Comparison of ENCODE assay signal across 21 cellular contexts in the genomic region with DNA sequence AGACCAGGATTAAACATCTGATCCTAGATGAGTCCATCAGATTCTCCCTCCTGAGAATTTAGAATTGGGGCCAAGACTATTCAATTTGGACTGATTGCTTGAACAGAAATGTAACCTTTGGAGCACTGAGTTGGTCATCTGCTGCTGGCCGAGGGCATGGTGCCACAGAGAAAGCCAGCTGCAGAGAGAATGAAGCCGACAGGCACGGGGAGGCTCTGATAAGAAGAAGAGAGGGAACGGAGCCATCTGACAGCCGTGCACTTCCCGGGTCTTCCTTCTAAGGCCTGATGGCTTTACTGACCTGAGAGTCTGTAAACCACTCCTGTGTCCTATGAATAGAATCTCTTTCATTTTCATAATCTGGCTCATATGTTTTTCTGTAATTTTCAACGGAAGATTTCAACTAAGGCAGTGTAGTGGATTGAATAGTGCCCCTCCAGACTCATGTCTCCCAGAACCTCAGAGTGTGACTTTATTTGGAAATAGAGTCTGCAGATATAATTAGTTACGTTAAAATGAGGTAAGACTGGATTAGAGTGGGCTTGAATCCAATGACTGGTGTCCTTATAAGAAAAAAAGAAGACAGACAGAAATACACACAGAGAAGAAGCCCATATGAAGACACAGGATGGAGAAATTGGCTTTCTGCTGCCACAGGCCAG. TPM values are rescaled to one million over a fixed set of nuclear protein-coding genes. Genes with fewer than 3 reads are reported as not detected.
DNase-seq lines count a peak whose midpoint lies in the region; ATAC-seq, FAIRE-seq and TF ChIP-seq lines count a peak whose summit lies in the region.
"Had no signal": no experiment of that assay in that cellular context is flagged by ENCODE, and none has a peak within 500 bp of the region (broad histone marks: within the 10 kb centered on the region; RNA-seq: fewer than 3 reads in every experiment).

No MANE protein-coding gene starts in this region.

- in situ Hi-C loops in HepG2 (cut with HindIII; ENCODE audit: extremely low pct_ligation_motif_present, low pct_unique_long_range_greater_than_20kb) = no loop called here

- H3K9me3 ChIP-seq in liver (ENCODE audit: control insufficient read depth in 4 of 4, low read length in 3 of 4) (no peaks in the 10 kb centered on the region), HepG2 (ENCODE audit: low read length) (no peaks in the 10 kb centered on the region), sigmoid colon (no peaks in the 10 kb centered on the region), breast epithelium (no peaks in the 10 kb centered on the region)
- H3K9me3 ChIP-seq: neutrophil, Peyer's patch, SK-N-SH had no signal

- H3K27me3 ChIP-seq in liver (ENCODE audit: control insufficient read depth in 4 of 4, insufficient read depth in 4 of 4, low read length in 3 of 4) = no peaks in the 10 kb centered on the region
- H3K27me3 ChIP-seq in HepG2 (ENCODE audit: control insufficient read depth in 1 of 2, insufficient read depth in 2 of 2, low read length in 2 of 2) = no peaks in the 10 kb centered on the region
- H3K27me3 ChIP-seq in layer of hippocampus (ENCODE audit: control insufficient read depth, insufficient read depth, low read length) = no peaks in the 10 kb centered on the region
- H3K27me3 ChIP-seq in sigmoid colon = no peaks in the 10 kb centered on the region
- no peaks in the 10 kb centered on the region for H3K27me3 ChIP-seq in breast epithelium
- H3K27me3 ChIP-seq: neutrophil, Peyer's patch had no signal

- POLR2A ChIA-PET in HepG2 (lab: Yijun Ruan, JAX) = no interaction called here

- no peak for TF ChIP-seq EP300 in HepG2 (IDR thresholded peaks at IDR 0.05; ENCODE audit: low read depth in 2 of 2, low read length in 2 of 2)
- no peak for TF ChIP-seq EP300 in HepG2 (CRISPR knock-in tag; IDR thresholded peaks at IDR 0.05; ENCODE audit: borderline replicate concordance)
- no peak for TF ChIP-seq EP300 in sigmoid colon (IDR thresholded peaks at IDR 0.05)

- no peaks in the 10 kb centered on the region for H3K79me2 ChIP-seq in HepG2 (ENCODE audit: insufficient read depth, low read length)

- no peak for FAIRE-seq in HepG2 (lab: Jason Lieb, UNC)
- FAIRE-seq: GM12892 had no signal

- H3K9ac ChIP-seq in liver (ENCODE audit: low read depth in 1 of 2, low read length in 2 of 2) (no peak overlapping the region), HepG2 (ENCODE audit: insufficient read depth, low read depth, low read length) (no peak overlapping the region)
- H3K9ac ChIP-seq: SK-N-SH had no signal

- H3K27ac ChIP-seq in liver (ENCODE audit: low read depth in 1 of 2, low read length in 2 of 2) = no peak overlapping the region
- H3K27ac ChIP-seq in HepG2 (ENCODE audit: extremely low read length, insufficient read depth, low read length) = no peak overlapping the region
- peak overlapping the region; percentile 23 for H3K27ac ChIP-seq in layer of hippocampus (ENCODE audit: low read depth, low read length)
- peak overlapping the region in 3 of 4 donors; percentile 7 to 67 (median 46) for H3K27ac ChIP-seq in sigmoid colon
- no peak overlapping the region for H3K27ac ChIP-seq in breast epithelium
- H3K27ac ChIP-seq: 22Rv1, neutrophil, WERI-Rb-1 had no signal

- ATAC-seq in HepG2 = no peak
- ATAC-seq in HG02852 (IDR thresholded peaks at IDR 0.05; ENCODE audit: unreplicated experiment) = no peak
- ATAC-seq: stimulated activated naive CD8-positive, alpha-beta T cell treated with anti-CD3 and anti-CD28 coated beads, Interleukin-15, Interleukin-2, amounts not matched to agents 100 U/mL and 50 U/mL, for 24 hours had no signal

- TF ChIP-seq CTCF in liver (IDR thresholded peaks at IDR 0.05; ENCODE audit: low read depth, low read length, missing input control) = no peak
- no peak for TF ChIP-seq CTCF in HepG2 (CRISPR knock-in tag; IDR thresholded peaks at IDR 0.05)
- no peak for TF ChIP-seq CTCF in sigmoid colon (IDR thresholded peaks at IDR 0.05)
- TF ChIP-seq CTCF in breast epithelium (IDR thresholded peaks at IDR 0.05) = no peak

- TF ChIP-seq POLR2A in HepG2 (IDR thresholded peaks at IDR 0.05; ENCODE audit: insufficient read depth in 1 of 2, low read depth in 2 of 2, low read length in 2 of 2) (no peak), sigmoid colon (IDR thresholded peaks at IDR 0.05) (no peak), breast epithelium (IDR thresholded peaks at IDR 0.05) (no peak)

- H3K36me3 ChIP-seq in liver (ENCODE audit: control insufficient read depth in 4 of 4, insufficient read depth in 3 of 4, low read depth in 1 of 4, low read length in 3 of 4) = no peaks in the 10 kb centered on the region
- no peaks in the 10 kb centered on the region for H3K36me3 ChIP-seq in HepG2 (replicated peaks in 1 of 2; ENCODE audit: control insufficient read depth in 1 of 2, insufficient read depth in 2 of 2, low read length in 2 of 2)
- H3K36me3 ChIP-seq in sigmoid colon = no peaks in the 10 kb centered on the region
- no peaks in the 10 kb centered on the region for H3K36me3 ChIP-seq in breast epithelium
- H3K36me3 ChIP-seq: neutrophil, Peyer's patch, WERI-Rb-1 had no signal

- DNase-seq in HepG2 (ENCODE audit: low spot score) (no peak), sigmoid colon (no peak), breast epithelium (ENCODE audit: low spot score in 2 of 2) (no peak), dedifferentiated amniotic fluid mesenchymal stem cell (ENCODE audit: extremely low spot score) (no peak), dermis blood vessel endothelial cell (no peak)
- DNase-seq: activated CD4-positive, alpha-beta T cell treated with anti-CD3 and anti-CD28 coated beads, Interleukin-2, amount 50 U/mL, for 4 hours; activated effector memory CD4-positive, alpha-beta T cell treated with anti-CD3 and anti-CD28 coated beads, Interleukin-2, amount 50 U/mL, for 16 hours; AML-193; erythroblast; NCI-H1930; Peyer's patch; SK-N-SH; stimulated activated CD4-positive, alpha-beta T cell treated with anti-CD3 and anti-CD28 coated beads, Interleukin-1b, Interleukin-23, amount 100 ng/mL, for 48 hours; stimulated activated naive CD8-positive, alpha-beta T cell treated with anti-CD3 and anti-CD28 coated beads, Interleukin-15, Interleukin-2, amounts not matched to agents 100 U/mL and 50 U/mL, for 24 hours; WERI-Rb-1 had no signal

- H3K4me1 ChIP-seq in liver (ENCODE audit: control insufficient read depth in 4 of 4, insufficient read depth in 4 of 4, low read length in 3 of 4) (peaks cover 3 to 12% (median 6%) of the 10 kb centered on the region in 4 donors), HepG2 (ENCODE audit: insufficient read depth, low read length) (peaks cover 33% of the 10 kb centered on the region), sigmoid colon (peaks cover 0 to 3% (median 0%) of the 10 kb centered on the region in 4 donors), breast epithelium (no peaks in the 10 kb centered on the region)
- H3K4me1 ChIP-seq: Peyer's patch had no signal

- H3K4me3 ChIP-seq in liver (ENCODE audit: low read depth in 1 of 3, low read length in 3 of 3) = no peak overlapping the region
- H3K4me3 ChIP-seq in HepG2 (replicated peaks in 1 of 3; ENCODE audit: insufficient read depth in 1 of 3, low read depth in 2 of 3, low read length in 3 of 3) = no peak overlapping the region
- H3K4me3 ChIP-seq in sigmoid colon = no peak overlapping the region
- no peak overlapping the region for H3K4me3 ChIP-seq in breast epithelium
- H3K4me3 ChIP-seq: Peyer's patch had no signal

- WGBS in liver = 42% methylated on average over 8 of the region's 8 CpGs
- WGBS in HepG2 (ENCODE audit: low lambda C conversion rate) = 68% methylated on average over 8 of the region's 8 CpGs
- WGBS in sigmoid colon, 2 donors = 90 to 93% methylated on average over 8 of the region's 8 CpGs

- no TSS peak for BruUV-seq in HepG2 (replicated peaks; lab: Mats Ljungman, UMichigan)

- no peaks in the 10 kb centered on the region for H4K20me1 ChIP-seq in HepG2 (ENCODE audit: insufficient read depth, low read length)

- peak in 1 of 2 donors; percentile 14 for TF ChIP-seq RAD21 in liver (IDR thresholded peaks at IDR 0.05)
- no peak for TF ChIP-seq RAD21 in HepG2 (CRISPR knock-in tag; IDR thresholded peaks at IDR 0.05)

- H2AFZ ChIP-seq in HepG2 (ENCODE audit: low read length) = no peak overlapping the region

- no peak overlapping the region for H3K4me2 ChIP-seq in HepG2 (ENCODE audit: low read depth, low read length)
- H3K4me2 ChIP-seq: SK-N-SH had no signal

- intact Hi-C loops in HepG2 (cut with micrococcal nuclease; ENCODE audit: unreplicated experiment) (no loop called here), sigmoid colon (cut with DNase I) (no loop called here), breast epithelium (cut with DNase I; ENCODE audit: low total_unique reads) (no loop called here)

- CTCF ChIA-PET in HepG2 (lab: Yijun Ruan, JAX; ENCODE audit: low intra/inter-chr PET ratio, low total read pairs) = no interaction called here

RNA-seq across cellular contexts. Expression of a gene that starts 39.1 kb away (rescaled TPM):
- total RNA-seq in liver = 10 to 100 TPM; 22.2 to 24.0 TPM
- polyA plus RNA-seq in liver = 10 to 100 TPM in 1 of 2 donors, 1 to 10 TPM in 1; 7.0 to 21.6 TPM
- total RNA-seq in HepG2 (2016; rRNA removed; fragmentation: Illumina TruSeq; extraction: Trizol) = 16.8 and 31.4 TPM in 2 replicates
- total RNA-seq in HepG2 (2016; cell fraction: cytosol; rRNA removed; fragmentation: Illumina TruSeq; extraction: Trizol; ENCODE audit: low read depth) = 4.7 and 5.6 TPM in 2 replicates
- total RNA-seq in HepG2 (2016; cell fraction: insoluble cytoplasmic fraction; rRNA removed; fragmentation: Illumina TruSeq; extraction: Trizol) = 16.4 and 31.5 TPM in 2 replicates
- total RNA-seq in HepG2 (2016; cell fraction: membrane; rRNA removed; fragmentation: Illumina TruSeq; extraction: Trizol) = 22.4 and 22.5 TPM in 2 replicates
- 28.4 and 31.2 TPM in 2 replicates for total RNA-seq in HepG2 (2016; cell fraction: nucleus; rRNA removed; fragmentation: Illumina TruSeq; extraction: Trizol)
- polyA plus RNA-seq in HepG2 (2011; rRNA removed) = 6.9 and 8.3 TPM in 2 replicates
- polyA plus RNA-seq in HepG2 (2011; cell fraction: cytosol; rRNA removed) = 4.1 and 5.5 TPM in 2 replicates
- polyA plus RNA-seq in HepG2 (2011; cell fraction: nucleus; rRNA removed) = 6.9 and 7.2 TPM in 2 replicates
- polyA plus RNA-seq in HepG2 (2012) = 6.1 and 7.0 TPM in 2 replicates
- 1.2 TPM in 2 replicates for polyA plus RNA-seq in HepG2 (2016; cell fraction: cytosol; fragmentation: Illumina TruSeq; extraction: Trizol; ENCODE audit: low read depth)
- 14.7 and 15.8 TPM in 2 replicates for polyA plus RNA-seq in HepG2 (2016; cell fraction: insoluble cytoplasmic fraction; fragmentation: Illumina TruSeq; extraction: Trizol; ENCODE audit: low read depth)
- polyA plus RNA-seq in HepG2 (2016; cell fraction: membrane; fragmentation: Illumina TruSeq; extraction: Trizol; ENCODE audit: low read depth) = 5.8 and 7.6 TPM in 2 replicates
- polyA plus RNA-seq in HepG2 (2016; cell fraction: nucleus; fragmentation: Illumina TruSeq; extraction: Trizol; ENCODE audit: insufficient read depth, low read depth) = 17.3 and 19.7 TPM in 2 replicates
- polyA minus RNA-seq in HepG2 (2011; rRNA and poly(A)+ RNA removed; ENCODE audit: low replicate concordance) = 11.2 and 18.2 TPM in 2 replicates
- 10.3 and 13.9 TPM in 2 replicates for polyA minus RNA-seq in HepG2 (2011; cell fraction: cytosol; rRNA and poly(A)+ RNA removed)
- polyA minus RNA-seq in HepG2 (2011; cell fraction: nucleus; rRNA and poly(A)+ RNA removed) = 43.4 and 53.3 TPM in 2 replicates
- 10 to 100 TPM; 33.8 to 48.4 (median 40.3) TPM for total RNA-seq in sigmoid colon
- 10 to 100 TPM in 2 of 3 donors, 1 to 10 TPM in 1; 7.6 to 18.0 (median 11.4) TPM for polyA plus RNA-seq in sigmoid colon
- total RNA-seq in breast epithelium = 100 to 1,000 TPM in 1 of 3 donors, 10 to 100 TPM in 2; 54.9 to 125 (median 72.4) TPM
- total RNA-seq in dermis blood vessel endothelial cell = 17.4 and 23.3 TPM in 2 replicates

Comparison
In these comparisons a context has a peak if more than half of its experiments do, and no peak if none do; other contexts are left out.
1. H3K27ac ChIP-seq: peak in layer of hippocampus (single experiment) and sigmoid colon (3 of 4); none in liver (0 of 2), HepG2 (single experiment) and breast epithelium (0 of 2).